In genomic region chr10:77091745-77092144, GRCh38 we compare ENCODE assay signal across 18 cellular contexts.
DNase-seq lines count a peak whose midpoint lies in the region; ATAC-seq and TF ChIP-seq lines count a peak whose summit lies in the region.
"Had no signal": no experiment of that assay in that cellular context is flagged by ENCODE, and none has a peak within 500 bp of the region (broad histone marks: within the 10 kb centered on the region; RNA-seq: fewer than 3 reads in every experiment).

No MANE protein-coding gene starts in this region.

- no peaks in the 10 kb centered on the region for H3K36me3 ChIP-seq in Loucy (ENCODE audit: insufficient read depth, low read length)
- peaks cover 0 to 20% of the 10 kb centered on the region in 2 donors for H3K36me3 ChIP-seq in ascending aorta
- H3K36me3 ChIP-seq: BLaER1 had no signal

- peaks cover 15% of the 10 kb centered on the region for H3K27me3 Mint-ChIP-seq in type B pancreatic cell
- peaks cover 3% of the 10 kb centered on the region for H3K27me3 Mint-ChIP-seq in activated T-cell treated with anti-CD3 and anti-CD28 coated beads, Interleukin-2, amount 50 U/mL, for 4 hours (ENCODE audit: low read depth)
- H3K27me3 Mint-ChIP-seq: CD4-positive, alpha-beta memory T cell had no signal

- H3K27ac Mint-ChIP-seq in type B pancreatic cell: no peak overlapping the region
- H3K27ac Mint-ChIP-seq: CD14-positive monocyte; CD4-positive, alpha-beta memory T cell had no signal

- H3K4me2 ChIP-seq in Loucy (ENCODE audit: low read depth, low read length, poor library complexity, severe bottlenecking): peak overlapping the region; percentile 75
- H3K4me2 ChIP-seq: BLaER1 had no signal

- H3K9me3 ChIP-seq in Loucy (ENCODE audit: insufficient read depth, low read depth, low read length): no peaks in the 10 kb centered on the region
- H3K9me3 ChIP-seq in ascending aorta: no peaks in the 10 kb centered on the region
- H3K9me3 ChIP-seq: BLaER1 had no signal

- no peak for TF ChIP-seq CTCF in Loucy (conservative IDR thresholded peaks at IDR 0.05; ENCODE audit: low read length)
- TF ChIP-seq CTCF in type B pancreatic cell (conservative IDR thresholded peaks at IDR 0.05): no peak
- no peak for TF ChIP-seq CTCF in ascending aorta (IDR thresholded peaks at IDR 0.05)

- no peaks in the 10 kb centered on the region for H4K20me1 ChIP-seq in Loucy (ENCODE audit: insufficient read depth, low read length, poor library complexity, severe bottlenecking)
- H4K20me1 ChIP-seq: BLaER1 had no signal

- no peaks in the 10 kb centered on the region for H3K9me3 Mint-ChIP-seq in type B pancreatic cell
- H3K9me3 Mint-ChIP-seq in activated T-cell treated with anti-CD3 and anti-CD28 coated beads, Interleukin-2, amount 50 U/mL, for 4 hours: no peaks in the 10 kb centered on the region
- H3K9me3 Mint-ChIP-seq: CD4-positive, alpha-beta memory T cell had no signal

- H3K79me2 ChIP-seq in Loucy (ENCODE audit: insufficient read depth, low read length): peaks cover 10% of the 10 kb centered on the region; the same call in 1 of the 2 replicates

- no peak for ATAC-seq in activated T-cell treated with anti-CD3 and anti-CD28 coated beads, Interleukin-2, amount 50 U/mL, for 4 hours
- ATAC-seq: GM12878, HCT116 had no signal

- no peaks in the 10 kb centered on the region for H3K4me1 Mint-ChIP-seq in type B pancreatic cell (ENCODE audit: unreplicated experiment)
- H3K4me1 Mint-ChIP-seq in activated T-cell treated with anti-CD3 and anti-CD28 coated beads, Interleukin-2, amount 50 U/mL, for 4 hours (ENCODE audit: low read depth): no peaks in the 10 kb centered on the region
- H3K4me1 Mint-ChIP-seq: CD14-positive monocyte; CD4-positive, alpha-beta memory T cell had no signal

- H3K9ac ChIP-seq in Loucy (ENCODE audit: low read depth, low read length, poor library complexity, severe bottlenecking): peak overlapping the region; percentile 58
- H3K9ac ChIP-seq: BLaER1 had no signal

- peaks cover 7% of the 10 kb centered on the region; the same call in 1 of the 2 replicates for H3F3A ChIP-seq in Loucy (ENCODE audit: low read depth)

- H3K4me3 Mint-ChIP-seq in type B pancreatic cell: no peak overlapping the region
- H3K4me3 Mint-ChIP-seq in activated T-cell treated with anti-CD3 and anti-CD28 coated beads, Interleukin-2, amount 50 U/mL, for 4 hours: no peak overlapping the region
- H3K4me3 Mint-ChIP-seq: CD14-positive monocyte; CD4-positive, alpha-beta memory T cell had no signal

- peak overlapping the region; percentile 58 for H3K4me3 ChIP-seq in Loucy (ENCODE audit: low read length, poor library complexity, severe bottlenecking)
- H3K4me3 ChIP-seq in ascending aorta: no peak overlapping the region
- H3K4me3 ChIP-seq: BLaER1, GM12878 had no signal

- H2AFZ ChIP-seq in Loucy (ENCODE audit: low read length): no peak overlapping the region; the same call in 1 of the 2 replicates

- H3K27ac ChIP-seq in ascending aorta: no peak overlapping the region
- H3K27ac ChIP-seq: BLaER1 had no signal

- intact Hi-C loops in ascending aorta (cut with DNase I): no loop called here

- DNase-seq in NCI-H2227 (lab: John Stamatoyannopoulos, UW; ENCODE audit: unreplicated experiment) (peak; percentile 5), NCI-H2227 treated with DMSO at 0.1 percent for 48 hours (lab: John Stamatoyannopoulos, UW) (no peak), NCI-H2107 (lab: John Stamatoyannopoulos, UW) (peak; percentile 43), type B pancreatic cell (ENCODE audit: extremely low spot score, unreplicated experiment) (no peak), ascending aorta (ENCODE audit: low spot score in 2 of 2) (no peak)
- DNase-seq in activated T-cell treated with anti-CD3 and anti-CD28 coated beads, Interleukin-2, amount 50 U/mL, for 4 hours: no peak
- DNase-seq: 8988T; CD4-positive, alpha-beta memory T cell; DMS153; DND-41; EL; GOT3; H7 had no signal

- H3K27me3 ChIP-seq in Loucy (ENCODE audit: insufficient read depth, low read length, poor library complexity, severe bottlenecking) (no peaks in the 10 kb centered on the region), ascending aorta (no peaks in the 10 kb centered on the region)
- H3K27me3 ChIP-seq: BLaER1 had no signal

- H3K4me1 ChIP-seq in Loucy (ENCODE audit: insufficient read depth, low read length, poor library complexity, severe bottlenecking): peaks cover 49% of the 10 kb centered on the region
- no peaks in the 10 kb centered on the region for H3K4me1 ChIP-seq in ascending aorta

- peaks cover 4% of the 10 kb centered on the region for H3K36me3 Mint-ChIP-seq in type B pancreatic cell
- H3K36me3 Mint-ChIP-seq in activated T-cell treated with anti-CD3 and anti-CD28 coated beads, Interleukin-2, amount 50 U/mL, for 4 hours (ENCODE audit: insufficient read depth): no peaks in the 10 kb centered on the region
- H3K36me3 Mint-ChIP-seq: CD14-positive monocyte; CD4-positive, alpha-beta memory T cell had no signal

- H3K9me2 ChIP-seq in Loucy (replicated peaks; ENCODE audit: low read depth, low read length): no peaks in the 10 kb centered on the region

Comparison
In these comparisons a context has a peak if more than half of its experiments do, and no peak if none do; other contexts are left out.
1. DNase-seq: peak in NCI-H2227 (single experiment) and NCI-H2107 (single experiment); none in NCI-H2227 treated with DMSO at 0.1 percent for 48 hours (single experiment), type B pancreatic cell (single experiment), ascending aorta (0 of 2) and activated T-cell treated with anti-CD3 and anti-CD28 coated beads, Interleukin-2, amount 50 U/mL, for 4 hours (single experiment).